Comparison of ENCODE assay signal across 12 cellular contexts in genomic region chr17:19347323-19348080, GRCh38. TPM values are rescaled to one million over a fixed set of nuclear protein-coding genes. Genes with fewer than 3 reads are reported as not detected.
DNase-seq lines count a peak whose midpoint lies in the region; ATAC-seq and TF ChIP-seq lines count a peak whose summit lies in the region.
"Had no signal": no experiment of that assay in that cellular context is flagged by ENCODE, and none has a peak within 500 bp of the region (broad histone marks: within the 10 kb centered on the region; RNA-seq: fewer than 3 reads in every experiment).

No MANE protein-coding gene starts in this region.

- no peak overlapping the region for H3K9ac ChIP-seq in Karpas-422 (ENCODE audit: low read length)
- peak overlapping the region; percentile 29 for H3K9ac ChIP-seq in mucosa of stomach (ENCODE audit: low read length)

- H3K27ac ChIP-seq in Karpas-422 (ENCODE audit: low read length) (no peak overlapping the region), brain microvascular endothelial cell (peak overlapping the region; percentile 41), suprapubic skin (peak overlapping the region; percentile 77)

- no peak overlapping the region for H3K27ac Mint-ChIP-seq in activated CD8-positive, alpha-beta T cell treated with anti-CD3 and anti-CD28 coated beads, Interleukin-2, amount 10 ng/mL, durations not matched to agents 7 days and 5 days

- H3K4me1 ChIP-seq in Karpas-422 (ENCODE audit: low read length), result peaks cover 16% of the 10 kb centered on the region
- H3K4me1 ChIP-seq in mucosa of stomach (ENCODE audit: control insufficient read depth, insufficient read depth, low read length), result peaks cover 29% of the 10 kb centered on the region
- H3K4me1 ChIP-seq in suprapubic skin, result peaks cover 61% of the 10 kb centered on the region

- no peak for TF ChIP-seq EP300 in suprapubic skin (IDR thresholded peaks at IDR 0.05)

- H3K36me3 Mint-ChIP-seq in activated CD8-positive, alpha-beta T cell treated with anti-CD3 and anti-CD28 coated beads, Interleukin-2, amount 10 ng/mL, durations not matched to agents 7 days and 5 days (ENCODE audit: low read depth), result no peaks in the 10 kb centered on the region
- H3K36me3 Mint-ChIP-seq: IgD-negative memory B cell had no signal

- H3K4me2 ChIP-seq in Karpas-422 (ENCODE audit: low read depth, low read length, poor library complexity, severe bottlenecking), result peak overlapping the region; percentile 40

- ATAC-seq in activated CD8-positive, alpha-beta T cell treated with anti-CD3 and anti-CD28 coated beads, Interleukin-2, amount 10 ng/mL, durations not matched to agents 7 days and 5 days, result no peak
- ATAC-seq: stimulated activated naive CD8-positive, alpha-beta T cell treated with anti-CD3 and anti-CD28 coated beads, Interleukin-15, Interleukin-2, amounts not matched to agents 100 U/mL and 50 U/mL, for 24 hours had no signal

- TF ChIP-seq CTCF in brain microvascular endothelial cell (IDR thresholded peaks at IDR 0.05; ENCODE audit: low read depth, low read length, missing control alignments) (no peak), suprapubic skin (IDR thresholded peaks at IDR 0.05) (no peak)

- in situ Hi-C loops in brain microvascular endothelial cell (cut with HindIII; ENCODE audit: low pct_ligation_motif_present, low sequenced_read_pairs), result no loop called here

- H3K27me3 ChIP-seq in Karpas-422 (ENCODE audit: low read length), result no peaks in the 10 kb centered on the region
- no peaks in the 10 kb centered on the region for H3K27me3 ChIP-seq in brain microvascular endothelial cell (replicated peaks)
- no peaks in the 10 kb centered on the region for H3K27me3 ChIP-seq in mucosa of stomach (ENCODE audit: control insufficient read depth, insufficient read depth, low read length)
- no peaks in the 10 kb centered on the region for H3K27me3 ChIP-seq in suprapubic skin

- TF ChIP-seq POLR2A in suprapubic skin (IDR thresholded peaks at IDR 0.05), result no peak

- DNase-seq in Karpas-422 (no peak), brain microvascular endothelial cell (no peak), suprapubic skin (ENCODE audit: low spot score in 2 of 2) (peak; percentile 62 to 77), NCI-H2107 treated with DMSO at 0.1 percent for 48 hours (lab: John Stamatoyannopoulos, UW; ENCODE audit: unreplicated experiment) (no peak)
- no peak for DNase-seq in activated CD8-positive, alpha-beta T cell treated with anti-CD3 and anti-CD28 coated beads, Interleukin-2, amount 10 ng/mL, durations not matched to agents 7 days and 5 days
- DNase-seq in stimulated activated CD4-positive, alpha-beta T cell treated with anti-CD3 and anti-CD28 coated beads, Interleukin-2, amount 100 ng/mL, for 24 hours, result no peak
- DNase-seq: activated gamma-delta T cell; stimulated activated naive CD8-positive, alpha-beta T cell treated with anti-CD3 and anti-CD28 coated beads, Interleukin-15, Interleukin-2, amounts not matched to agents 100 U/mL and 50 U/mL, for 24 hours had no signal

- 0 out of 2 replicates have a peak, but pooled peaks cover 3% of the 10 kb centered on the region for H4K20me1 ChIP-seq in Karpas-422 (ENCODE audit: insufficient read depth, low read depth, low read length)

- WGBS in suprapubic skin, result 76% methylated on average over 13 of the region's 13 CpGs

- H3K9me3 Mint-ChIP-seq in activated CD8-positive, alpha-beta T cell treated with anti-CD3 and anti-CD28 coated beads, Interleukin-2, amount 10 ng/mL, durations not matched to agents 7 days and 5 days (ENCODE audit: insufficient read depth), result no peaks in the 10 kb centered on the region
- H3K9me3 Mint-ChIP-seq: IgD-negative memory B cell had no signal

- peaks cover 2% of the 10 kb centered on the region for H3K27me3 Mint-ChIP-seq in activated CD8-positive, alpha-beta T cell treated with anti-CD3 and anti-CD28 coated beads, Interleukin-2, amount 10 ng/mL, durations not matched to agents 7 days and 5 days (ENCODE audit: low read depth)

- no peak overlapping the region for H2AFZ ChIP-seq in Karpas-422 (ENCODE audit: low read length)

- no peaks in the 10 kb centered on the region for H3K9me3 ChIP-seq in Karpas-422 (ENCODE audit: low read length)
- no peaks in the 10 kb centered on the region for H3K9me3 ChIP-seq in mucosa of stomach (ENCODE audit: control insufficient read depth, low read length)
- H3K9me3 ChIP-seq in suprapubic skin, result no peaks in the 10 kb centered on the region
- H3K9me3 ChIP-seq: mucosa of descending colon had no signal

- no peaks in the 10 kb centered on the region for H3K36me3 ChIP-seq in Karpas-422 (ENCODE audit: insufficient read depth, low read length)
- H3K36me3 ChIP-seq in brain microvascular endothelial cell (replicated peaks), result no peaks in the 10 kb centered on the region
- no peaks in the 10 kb centered on the region for H3K36me3 ChIP-seq in mucosa of stomach (ENCODE audit: control insufficient read depth, insufficient read depth, low read length)
- H3K36me3 ChIP-seq in suprapubic skin, result no peaks in the 10 kb centered on the region

- POLR2A ChIA-PET in activated CD8-positive, alpha-beta T cell treated with anti-CD3 and anti-CD28 coated beads, Interleukin-2, amount 10 ng/mL, durations not matched to agents 7 days and 5 days (lab: Charles Lee), result no interaction called here

- H3K9me2 ChIP-seq in Karpas-422 (replicated peaks; ENCODE audit: insufficient read depth, low read length), result no peaks in the 10 kb centered on the region

- no peak overlapping the region for H3K4me3 ChIP-seq in Karpas-422 (ENCODE audit: low read length)
- no peak overlapping the region for H3K4me3 ChIP-seq in brain microvascular endothelial cell (ENCODE audit: low read depth, low read length)
- H3K4me3 ChIP-seq in mucosa of stomach (ENCODE audit: low read length), result no peak overlapping the region
- H3K4me3 ChIP-seq in suprapubic skin, result no peak overlapping the region
- H3K4me3 ChIP-seq: GM12878, mucosa of descending colon had no signal

- H3K79me2 ChIP-seq in Karpas-422 (ENCODE audit: low read length), result no peaks in the 10 kb centered on the region

- H3K4me3 Mint-ChIP-seq in activated CD8-positive, alpha-beta T cell treated with anti-CD3 and anti-CD28 coated beads, Interleukin-2, amount 10 ng/mL, durations not matched to agents 7 days and 5 days, result no peak overlapping the region
- H3K4me3 Mint-ChIP-seq: IgD-negative memory B cell had no signal

- CTCF ChIA-PET in activated CD8-positive, alpha-beta T cell treated with anti-CD3 and anti-CD28 coated beads, Interleukin-2, amount 10 ng/mL, durations not matched to agents 7 days and 5 days (lab: Charles Lee), result no interaction called here

- H3K4me1 Mint-ChIP-seq in activated CD8-positive, alpha-beta T cell treated with anti-CD3 and anti-CD28 coated beads, Interleukin-2, amount 10 ng/mL, durations not matched to agents 7 days and 5 days (ENCODE audit: low read depth), result no peaks in the 10 kb centered on the region

RNA-seq across cellular contexts. Expression of gene B9D1, which starts 15.0 kb away (rescaled TPM):
- total RNA-seq in Karpas-422 (2014; rRNA removed; shearing (Covaris generic); ENCODE audit: low replicate concordance), result 22.1 and 29.1 TPM in 2 replicates
- total RNA-seq in suprapubic skin, result 10 to 100 TPM; 10.7 to 21.7 (median 17.3) TPM
- total RNA-seq in activated CD8-positive, alpha-beta T cell treated with anti-CD3 and anti-CD28 coated beads, Interleukin-2, amount 10 ng/mL, durations not matched to agents 7 days and 5 days, result 1 to 10 TPM; 1.1 TPM

RNA-seq across cellular contexts. Expression of gene MAPK7, which starts 30.8 kb away (rescaled TPM):
- 4.1 and 7.8 TPM in 2 replicates for total RNA-seq in Karpas-422 (2014; rRNA removed; shearing (Covaris generic); ENCODE audit: low replicate concordance)
- 10 to 100 TPM; 30.9 to 47.1 (median 43.6) TPM for total RNA-seq in suprapubic skin
- total RNA-seq in activated CD8-positive, alpha-beta T cell treated with anti-CD3 and anti-CD28 coated beads, Interleukin-2, amount 10 ng/mL, durations not matched to agents 7 days and 5 days, result 10 to 100 TPM; 31.5 to 33.5 TPM

RNA-seq across cellular contexts. Expression of gene MFAP4, which starts 39.5 kb away (rescaled TPM):
- total RNA-seq in Karpas-422 (2014; rRNA removed; shearing (Covaris generic); ENCODE audit: low replicate concordance), result 0.15 TPM in 1 of 2 replicates, not detected in the other
- total RNA-seq in suprapubic skin, result 10 to 100 TPM; 14.9 to 27.8 (median 24.9) TPM
- total RNA-seq in activated CD8-positive, alpha-beta T cell treated with anti-CD3 and anti-CD28 coated beads, Interleukin-2, amount 10 ng/mL, durations not matched to agents 7 days and 5 days, result not detected

Comparison
In these comparisons a context has a peak if more than half of its experiments do, and no peak if none do; other contexts are left out.
1. DNase-seq: peak in suprapubic skin (2 of 2); none in Karpas-422 (single experiment), brain microvascular endothelial cell (single experiment), NCI-H2107 treated with DMSO at 0.1 percent for 48 hours (single experiment), activated CD8-positive, alpha-beta T cell treated with anti-CD3 and anti-CD28 coated beads, Interleukin-2, amount 10 ng/mL, durations not matched to agents 7 days and 5 days (single experiment) and stimulated activated CD4-positive, alpha-beta T cell treated with anti-CD3 and anti-CD28 coated beads, Interleukin-2, amount 100 ng/mL, for 24 hours (0 of 2).
2. RNA of gene B9D1, which starts 15.0 kb away (total RNA-seq): 22.1 to 29.1 TPM in Karpas-422 and 10.7 to 21.7 TPM in suprapubic skin; 1.1 TPM in activated CD8-positive, alpha-beta T cell treated with anti-CD3 and anti-CD28 coated beads, Interleukin-2, amount 10 ng/mL, durations not matched to agents 7 days and 5 days; every median in the first group is over 4 times any median in the second.
3. RNA of gene MFAP4, which starts 39.5 kb away (total RNA-seq): 14.9 to 27.8 TPM in suprapubic skin; 0.15 TPM in Karpas-422 and not detected in activated CD8-positive, alpha-beta T cell treated with anti-CD3 and anti-CD28 coated beads, Interleukin-2, amount 10 ng/mL, durations not matched to agents 7 days and 5 days; every median in the first group is over 10 times any median in the second.